In genomic region chr20:43938932-43939761, GRCh38 we compare ENCODE assay signal across 8 cellular contexts. TPM values are rescaled to one million over a fixed set of nuclear protein-coding genes. Genes with fewer than 3 reads are reported as not detected.
DNase-seq lines count a peak whose midpoint lies in the region; ATAC-seq, FAIRE-seq and TF ChIP-seq lines count a peak whose summit lies in the region.

No MANE protein-coding gene starts in this region.

- peak; percentile 94 to 98 for DNase-seq in HL-60 (ENCODE audit: low read depth in 1 of 2, low spot score in 1 of 2)
- no peak for DNase-seq in SK-N-SH
- peak; percentile 90 for DNase-seq in glomerular endothelial cell (ENCODE audit: extremely low read depth, low read depth, low spot score)
- DNase-seq in stromal cell of bone marrow (ENCODE audit: low read depth): peak; percentile 99
- no peak for DNase-seq in stimulated activated CD4-positive, alpha-beta T cell treated with anti-CD3 and anti-CD28 coated beads, Interleukin-15, amount 100 ng/mL, for 24 hours
- DNase-seq in activated gamma-delta T cell treated with Interleukin-2 at 50 U/mL for 16 hours: no peak
- DNase-seq in frontal cortex (ENCODE audit: low spot score in 2 of 2): no peak

- FAIRE-seq in frontal cortex (lab: Jason Lieb, UNC): no peak

- TF ChIP-seq CTCF in HL-60 (IDR thresholded peaks at IDR 0.05; ENCODE audit: insufficient read depth, low read length): no peak
- no peak for TF ChIP-seq CTCF in SK-N-SH (IDR thresholded peaks at IDR 0.05)

- H3K9me2 ChIP-seq in SK-N-SH: no peaks in the 10 kb centered on the region

- no peaks in the 10 kb centered on the region for H3K79me2 ChIP-seq in SK-N-SH (ENCODE audit: insufficient read depth)

- peak overlapping the region; percentile 15 for H3K27ac ChIP-seq in HL-60 (replicated peaks)
- H3K27ac ChIP-seq in SK-N-SH (ENCODE audit: low read depth in 2 of 2, low read length in 1 of 2): peak overlapping the region in 1 of 2 experiments; percentile 64; a peak in 2 of 4 replicates

- H3F3A ChIP-seq in SK-N-SH (replicated peaks; ENCODE audit: insufficient read depth): peaks cover 5% of the 10 kb centered on the region

- no peak overlapping the region; the same call in 1 of the 2 replicates for H3K9ac ChIP-seq in SK-N-SH

- TF ChIP-seq EP300 in SK-N-SH (IDR thresholded peaks at IDR 0.05; ENCODE audit: borderline replicate concordance in 1 of 2, low read depth in 1 of 2, low read length in 1 of 2): peak in 1 of 2 experiments; percentile 66; a peak in 1 of 4 replicates

- no peaks in the 10 kb centered on the region for H3K36me3 ChIP-seq in SK-N-SH (replicated peaks in 1 of 2; ENCODE audit: control insufficient read depth in 1 of 2, insufficient read depth in 2 of 2, low read length in 1 of 2)

- H3K27me3 ChIP-seq in HL-60 (ENCODE audit: insufficient read depth, poor library complexity, severe bottlenecking) (no peaks in the 10 kb centered on the region), SK-N-SH (ENCODE audit: insufficient read depth) (no peaks in the 10 kb centered on the region)

- H4K20me1 ChIP-seq in SK-N-SH (ENCODE audit: insufficient read depth): no peaks in the 10 kb centered on the region

- CTCF ChIA-PET in SK-N-SH (lab: Yijun Ruan, JAX): interaction anchor here (0.7 kb wide), 1 partner anchor 8 kb away, joined by 3 read pairs; no protein-coding TSS in a partner anchor

- H3K4me3 ChIP-seq in HL-60 (replicated peaks; ENCODE audit: insufficient read depth, low read length) (no peak overlapping the region), SK-N-SH (ENCODE audit: low read depth in 2 of 2, low read length in 1 of 2) (no peak overlapping the region)

- 33% methylated on average over 7 of the region's 9 CpGs for WGBS in SK-N-SH (ENCODE audit: low lambda C conversion rate)

- peak overlapping the region; percentile 46 for H3K4me2 ChIP-seq in SK-N-SH

- H3K4me1 ChIP-seq in SK-N-SH (ENCODE audit: control insufficient read depth in 1 of 2, insufficient read depth in 2 of 2, low read depth in 1 of 2, low read length in 1 of 2): peaks cover 25 to 55% of the 10 kb centered on the region in 2 experiments; a peak in 3 of 4 replicates

- no peaks in the 10 kb centered on the region for H3K9me3 ChIP-seq in SK-N-SH

- POLR2A ChIA-PET in SK-N-SH (lab: Yijun Ruan, JAX): no interaction called here

- no peak for ATAC-seq in GM18511 (IDR thresholded peaks at IDR 0.05; ENCODE audit: unreplicated experiment)

- peak; percentile 5; the same call in 1 of the 2 replicates for TF ChIP-seq RAD21 in SK-N-SH (IDR thresholded peaks at IDR 0.05; ENCODE audit: low read length)

- no peak overlapping the region for H2AFZ ChIP-seq in SK-N-SH (ENCODE audit: low read depth)

TF ChIP-seq in SK-N-SH, 30 proteins besides CTCF, POLR2A, EP300 and RAD21:
- TF ChIP-seq TEAD4 (IDR thresholded peaks at IDR 0.05; ENCODE audit: borderline replicate concordance, insufficient read depth) (peak; percentile 72; the same call in 1 of the 2 replicates), TCF12 (IDR thresholded peaks at IDR 0.05) (peak; percentile 73), PBX3 (IDR thresholded peaks at IDR 0.05) (0 out of 2 replicates have a peak, but pooled peaks have one; percentile 22), RXRA (IDR thresholded peaks at IDR 0.05; ENCODE audit: borderline replicate concordance, low read depth) (0 out of 2 replicates have a peak, but pooled peaks have one; percentile 34), ELF1 (IDR thresholded peaks at IDR 0.05) (no peak), MAX (IDR thresholded peaks at IDR 0.05; ENCODE audit: low read depth) (peak; percentile 68), POLR2AphosphoS5 (IDR thresholded peaks at IDR 0.05; ENCODE audit: low read depth, low read length) (peak; percentile 60; the same call in 1 of the 2 replicates), USF1 (IDR thresholded peaks at IDR 0.05; ENCODE audit: borderline replicate concordance, low read depth) (no peak), ZBTB33 (IDR thresholded peaks at IDR 0.05; ENCODE audit: borderline replicate concordance, low read depth) (no peak), RCOR1 (IDR thresholded peaks at IDR 0.05; ENCODE audit: low read length) (peak; percentile 9; the same call in 1 of the 2 replicates), SIN3A (IDR thresholded peaks at IDR 0.05; ENCODE audit: borderline replicate concordance, low read depth, low read length) (peak; percentile 25; the same call in 1 of the 2 replicates), FOXM1 (IDR thresholded peaks at IDR 0.05; ENCODE audit: low read depth) (no peak), NFIC (IDR thresholded peaks at IDR 0.05; ENCODE audit: borderline replicate concordance) (peak; percentile 95)

RNA-seq across cellular contexts. Expression of gene TOX2, which starts 24.5 kb away (rescaled TPM):
- polyA plus RNA-seq in SK-N-SH (2012; rRNA removed): 6.1 and 15.4 TPM in 2 replicates
- 8.1 and 12.1 TPM in 2 replicates for polyA plus RNA-seq in SK-N-SH (2012; cell fraction: cytosol; rRNA removed)
- 10.7 and 19.5 TPM in 2 replicates for polyA plus RNA-seq in SK-N-SH (2012; cell fraction: nucleus; rRNA removed)
- total RNA-seq in glomerular endothelial cell (28.4 and 29.1 TPM in 2 replicates), frontal cortex (0.41 TPM)

Comparison
In these comparisons a context has a peak if more than half of its experiments do, and no peak if none do; other contexts are left out.
1. DNase-seq: peak in HL-60 (2 of 2), glomerular endothelial cell (single experiment) and stromal cell of bone marrow (single experiment); none in SK-N-SH (single experiment), stimulated activated CD4-positive, alpha-beta T cell treated with anti-CD3 and anti-CD28 coated beads, Interleukin-15, amount 100 ng/mL, for 24 hours (single experiment), activated gamma-delta T cell treated with Interleukin-2 at 50 U/mL for 16 hours (single experiment) and frontal cortex (0 of 2).
2. RNA of gene TOX2, which starts 24.5 kb away (total RNA-seq): 28.4 to 29.1 TPM in glomerular endothelial cell; 0.41 TPM in frontal cortex (single experiment); every median in the first group is over 10 times any median in the second.